In genomic region chr17:80657561-80657960, GRCh38 we compare ENCODE assay signal across 15 cellular contexts.
DNase-seq lines count a peak whose midpoint lies in the region; ATAC-seq and TF ChIP-seq lines count a peak whose summit lies in the region.
"Had no signal": no experiment of that assay in that cellular context is flagged by ENCODE, and none has a peak within 500 bp of the region (broad histone marks: within the 10 kb centered on the region; RNA-seq: fewer than 3 reads in every experiment).

No MANE protein-coding gene starts in this region.

- POLR2A ChIA-PET in HEK293 (lab: Yijun Ruan, JAX): no interaction called here

- DNase-seq in activated naive CD8-positive, alpha-beta T cell treated with anti-CD3 and anti-CD28 coated beads, Interleukin-2, amount 50 U/mL, for 24 hours: no peak
- DNase-seq in activated naive CD8-positive, alpha-beta T cell treated with anti-CD3 and anti-CD28 coated beads for 36 hours: no peak
- DNase-seq in glutamatergic neuron: no peak
- DNase-seq in substantia nigra (lab: John Stamatoyannopoulos, UW): no peak
- no peak for DNase-seq in Kasumi-1 (lab: John Stamatoyannopoulos, UW)
- DNase-seq: C1 segment of cervical spinal cord; Calu3; CD4-positive, alpha-beta T cell; DMS 273 treated with DMSO at 0.1 percent for 48 hours; DND-41; GDM1 had no signal

- no peaks in the 10 kb centered on the region for H3K27me3 Mint-ChIP-seq in activated naive CD8-positive, alpha-beta T cell treated with anti-CD3 and anti-CD28 coated beads, Interleukin-2, amount 50 U/mL, for 24 hours
- H3K27me3 Mint-ChIP-seq in activated naive CD8-positive, alpha-beta T cell treated with anti-CD3 and anti-CD28 coated beads for 36 hours: no peaks in the 10 kb centered on the region
- peaks cover 3% of the 10 kb centered on the region for H3K27me3 Mint-ChIP-seq in glutamatergic neuron (ENCODE audit: unreplicated experiment)
- H3K27me3 Mint-ChIP-seq: B cell; CD4-positive, alpha-beta T cell had no signal

- no peak for ATAC-seq in activated naive CD8-positive, alpha-beta T cell treated with anti-CD3 and anti-CD28 coated beads, Interleukin-2, amount 50 U/mL, for 24 hours
- ATAC-seq in HG03342 (IDR thresholded peaks at IDR 0.05; ENCODE audit: unreplicated experiment): no peak
- ATAC-seq: HCT116 had no signal

- H3K9me3 ChIP-seq in HEK293 (ENCODE audit: control insufficient read depth, insufficient read depth, low read depth, low read length): no peaks in the 10 kb centered on the region

- peaks cover 32% of the 10 kb centered on the region for H3K4me1 Mint-ChIP-seq in activated naive CD8-positive, alpha-beta T cell treated with anti-CD3 and anti-CD28 coated beads, Interleukin-2, amount 50 U/mL, for 24 hours
- H3K4me1 Mint-ChIP-seq in activated naive CD8-positive, alpha-beta T cell treated with anti-CD3 and anti-CD28 coated beads for 36 hours: peaks cover 26% of the 10 kb centered on the region
- peaks cover 7% of the 10 kb centered on the region for H3K4me1 Mint-ChIP-seq in glutamatergic neuron (ENCODE audit: low read depth, unreplicated experiment)

- CTCF ChIA-PET in HEK293 (lab: Yijun Ruan, JAX): interaction anchor here (0.5 to 0.6 kb wide), 2 partner anchors 209 to 1292 kb away, joined by 3 read pairs; no protein-coding TSS in a partner anchor

- H3K4me1 ChIP-seq in HEK293 (ENCODE audit: control insufficient read depth, insufficient read depth, low read length): no peaks in the 10 kb centered on the region

- peaks cover 39% of the 10 kb centered on the region for H3K36me3 Mint-ChIP-seq in activated naive CD8-positive, alpha-beta T cell treated with anti-CD3 and anti-CD28 coated beads, Interleukin-2, amount 50 U/mL, for 24 hours (ENCODE audit: low read depth)
- H3K36me3 Mint-ChIP-seq in activated naive CD8-positive, alpha-beta T cell treated with anti-CD3 and anti-CD28 coated beads for 36 hours: peaks cover 33% of the 10 kb centered on the region
- H3K36me3 Mint-ChIP-seq in glutamatergic neuron (ENCODE audit: unreplicated experiment): peaks cover 27% of the 10 kb centered on the region

- H3K36me3 ChIP-seq in HEK293 (ENCODE audit: control insufficient read depth in 2 of 2, insufficient read depth in 1 of 2, low read length in 2 of 2): no peaks in the 10 kb centered on the region

- H3K9me3 Mint-ChIP-seq in activated naive CD8-positive, alpha-beta T cell treated with anti-CD3 and anti-CD28 coated beads, Interleukin-2, amount 50 U/mL, for 24 hours: peaks cover 10% of the 10 kb centered on the region
- H3K9me3 Mint-ChIP-seq in activated naive CD8-positive, alpha-beta T cell treated with anti-CD3 and anti-CD28 coated beads for 36 hours: peaks cover 13% of the 10 kb centered on the region
- peaks cover 8% of the 10 kb centered on the region for H3K9me3 Mint-ChIP-seq in glutamatergic neuron (ENCODE audit: unreplicated experiment)
- H3K9me3 Mint-ChIP-seq: CD4-positive, alpha-beta T cell had no signal

- H3K27ac Mint-ChIP-seq in activated naive CD8-positive, alpha-beta T cell treated with anti-CD3 and anti-CD28 coated beads, Interleukin-2, amount 50 U/mL, for 24 hours: peak overlapping the region; percentile 48
- no peak overlapping the region for H3K27ac Mint-ChIP-seq in activated naive CD8-positive, alpha-beta T cell treated with anti-CD3 and anti-CD28 coated beads for 36 hours
- H3K27ac Mint-ChIP-seq in glutamatergic neuron (ENCODE audit: unreplicated experiment): no peak overlapping the region
- H3K27ac Mint-ChIP-seq: B cell had no signal

- H3K4me3 ChIP-seq in HEK293 (ENCODE audit: low read depth, low read length): no peak overlapping the region

- no peak for TF ChIP-seq CTCF in HEK293 (tag by site-specific recombination; IDR thresholded peaks at IDR 0.05)
- no peak for TF ChIP-seq CTCF in glutamatergic neuron (IDR thresholded peaks at IDR 0.05; ENCODE audit: partially characterized antibody, unreplicated experiment)

- H3K27ac ChIP-seq in HEK293 (ENCODE audit: extremely low read depth, low read depth, low read length): no peak overlapping the region
- H3K27ac ChIP-seq in substantia nigra (ENCODE audit: low read depth, low read length, poor library complexity, severe bottlenecking): peak overlapping the region; percentile 63

- no peak overlapping the region for H3K4me3 Mint-ChIP-seq in activated naive CD8-positive, alpha-beta T cell treated with anti-CD3 and anti-CD28 coated beads, Interleukin-2, amount 50 U/mL, for 24 hours
- no peak overlapping the region for H3K4me3 Mint-ChIP-seq in activated naive CD8-positive, alpha-beta T cell treated with anti-CD3 and anti-CD28 coated beads for 36 hours
- peak overlapping the region; percentile 58 for H3K4me3 Mint-ChIP-seq in glutamatergic neuron (ENCODE audit: unreplicated experiment)
- H3K4me3 Mint-ChIP-seq: B cell; CD4-positive, alpha-beta T cell had no signal

TF ChIP-seq in HEK293, 187 proteins besides CTCF, POLR2A, EP300 and RAD21:
- TF ChIP-seq SETDB1 (IDR thresholded peaks at IDR 0.05; ENCODE audit: insufficient read length, low read length) (peak; percentile 81), ZNF544 (tag by site-specific recombination; IDR thresholded peaks at IDR 0.05) (no peak)
